Comparison of ENCODE assay signal across 8 cellular contexts in genomic region chr22:32475428-32476010, GRCh38. TPM values are rescaled to one million over a fixed set of nuclear protein-coding genes. Genes with fewer than 3 reads are reported as not detected.
DNase-seq lines count a peak whose midpoint lies in the region; ATAC-seq, FAIRE-seq and TF ChIP-seq lines count a peak whose summit lies in the region.

No MANE protein-coding gene starts in this region.

- peak overlapping the region; percentile 75 for H3K27ac ChIP-seq in OCI-LY3 (ENCODE audit: low read length)
- H3K27ac ChIP-seq in breast epithelium, result peak overlapping the region; percentile 99
- H3K27ac ChIP-seq in kidney (ENCODE audit: low read depth in 2 of 2, low read length in 2 of 2), result peak overlapping the region; percentile 98
- peak overlapping the region; percentile 99 to 100 for H3K27ac ChIP-seq in small intestine (ENCODE audit: low read depth in 1 of 2, low read length in 1 of 2)

- H3K36me3 ChIP-seq in OCI-LY3 (replicated peaks; ENCODE audit: low read depth, low read length), result peaks cover 11% of the 10 kb centered on the region
- no peaks in the 10 kb centered on the region for H3K36me3 ChIP-seq in breast epithelium
- H3K36me3 ChIP-seq in kidney (ENCODE audit: control insufficient read depth in 1 of 2, insufficient read depth in 2 of 2, low read length in 2 of 2), result no peaks in the 10 kb centered on the region
- H3K36me3 ChIP-seq in small intestine (ENCODE audit: control insufficient read depth in 2 of 2, insufficient read depth in 2 of 2, low read length in 2 of 2), result peaks cover 0 to 2% of the 10 kb centered on the region in 2 donors

- 0 out of 2 replicates have a peak overlapping the region, but pooled peaks have one; percentile 17 for H2AFZ ChIP-seq in OCI-LY3 (ENCODE audit: low read depth, low read length)

- DNase-seq in DMS53 (lab: John Stamatoyannopoulos, UW) (peak; percentile 29), DMS53 treated with DMSO at 0.1 percent for 48 hours (lab: John Stamatoyannopoulos, UW; ENCODE audit: unreplicated experiment) (no peak), breast epithelium (ENCODE audit: low spot score in 2 of 2) (peak in 1 of 2 donors; percentile 30), kidney (no peak), small intestine (peak; percentile 51)

- peaks cover 44% of the 10 kb centered on the region for H4K20me1 ChIP-seq in OCI-LY3 (ENCODE audit: insufficient read depth, low read length)

- H3K27me3 ChIP-seq in OCI-LY3 (ENCODE audit: low read depth, low read length) (0 out of 2 replicates have a peak, but pooled peaks cover 8% of the 10 kb centered on the region), breast epithelium (no peaks in the 10 kb centered on the region), small intestine (ENCODE audit: control insufficient read depth in 2 of 2, insufficient read depth in 2 of 2, low read length in 2 of 2) (no peaks in the 10 kb centered on the region)

- H3K4me3 ChIP-seq in OCI-LY3 (ENCODE audit: low read length), result peak overlapping the region; percentile 84
- H3K4me3 ChIP-seq in breast epithelium, result peak overlapping the region; percentile 89 to 99 (median 91)
- peak overlapping the region; percentile 81 to 93 for H3K4me3 ChIP-seq in kidney (ENCODE audit: low read length in 2 of 2)
- H3K4me3 ChIP-seq in small intestine (ENCODE audit: low read depth in 1 of 2, low read length in 2 of 2), result peak overlapping the region; percentile 84 to 92

- intact Hi-C loops in breast epithelium (cut with DNase I; ENCODE audit: low total_unique reads) (no loop called here), kidney (cut with DNase I) (no loop called here)

- H3K9me3 ChIP-seq in OCI-LY3 (ENCODE audit: insufficient read depth, low read length), result no peaks in the 10 kb centered on the region
- no peaks in the 10 kb centered on the region for H3K9me3 ChIP-seq in breast epithelium
- H3K9me3 ChIP-seq in kidney (ENCODE audit: control insufficient read depth in 1 of 2, low read length in 2 of 2), result no peaks in the 10 kb centered on the region
- no peaks in the 10 kb centered on the region for H3K9me3 ChIP-seq in small intestine (ENCODE audit: control insufficient read depth, low read depth)

- TF ChIP-seq POLR2A in breast epithelium (IDR thresholded peaks at IDR 0.05), result no peak

- no peak for FAIRE-seq in kidney (lab: Jason Lieb, UNC)
- FAIRE-seq in small intestine (lab: Jason Lieb, UNC), result no peak

- peak overlapping the region; percentile 78 for H3K4me2 ChIP-seq in OCI-LY3 (ENCODE audit: low read length)

- ATAC-seq in GM21825 (IDR thresholded peaks at IDR 0.05; ENCODE audit: unreplicated experiment), result peak; percentile 17
- no peak for ATAC-seq in HG03565 (IDR thresholded peaks at IDR 0.05; ENCODE audit: unreplicated experiment)

- WGBS in small intestine, 3 donors, result 0 to 1% (median 0%) methylated on average over 19 of the region's 19 CpGs

- H3K79me2 ChIP-seq in OCI-LY3 (ENCODE audit: low read length), result peaks cover 54% of the 10 kb centered on the region

- TF ChIP-seq CTCF in OCI-LY3 (IDR thresholded peaks at IDR 0.05; ENCODE audit: low read depth, low read length) (no peak), breast epithelium (IDR thresholded peaks at IDR 0.05) (no peak), kidney (IDR thresholded peaks at IDR 0.05; ENCODE audit: borderline replicate concordance, extremely low read depth, insufficient read depth) (no peak)

- H3K9ac ChIP-seq in OCI-LY3 (ENCODE audit: low read length) (peak overlapping the region; percentile 82), kidney (ENCODE audit: low read length in 2 of 2) (peak overlapping the region; percentile 87 to 92)

- peaks cover 30% of the 10 kb centered on the region for H3K4me1 ChIP-seq in OCI-LY3 (ENCODE audit: low read length)
- peaks cover 6 to 7% of the 10 kb centered on the region in 2 donors for H3K4me1 ChIP-seq in breast epithelium
- peaks cover 5 to 7% of the 10 kb centered on the region in 2 donors for H3K4me1 ChIP-seq in kidney (ENCODE audit: control insufficient read depth in 1 of 2, insufficient read depth in 1 of 2, low read depth in 1 of 2, low read length in 2 of 2)
- H3K4me1 ChIP-seq in small intestine (ENCODE audit: control insufficient read depth in 2 of 2, insufficient read depth in 1 of 2, low read depth in 1 of 2, low read length in 1 of 2), result peaks cover 2 to 10% of the 10 kb centered on the region in 2 donors

RNA-seq across cellular contexts. Expression of gene FBXO7, which starts 0.9 kb away (rescaled TPM):
- total RNA-seq in breast epithelium (100 to 1,000 TPM in 2 of 3 donors, 10 to 100 TPM in 1; 73.7 to 119 (median 107) TPM), kidney (91.0 TPM)
- polyA plus RNA-seq in kidney (ENCODE audit: insufficient read depth, low read depth, low replicate concordance) (131 TPM), small intestine (100 to 1,000 TPM in 1 of 3 donors, 10 to 100 TPM in 2; 61.6 to 100 (median 79.4) TPM)

RNA-seq across cellular contexts. Expression of gene BPIFC, which starts 11.3 kb away (rescaled TPM):
- total RNA-seq in breast epithelium (not detected), kidney (not detected)
- polyA plus RNA-seq in kidney (ENCODE audit: insufficient read depth, low read depth, low replicate concordance) (not detected), small intestine (not detected)

Comparison
In these comparisons a context has a peak if more than half of its experiments do, and no peak if none do; other contexts are left out.
1. DNase-seq: peak in DMS53 (single experiment) and small intestine (single experiment); none in DMS53 treated with DMSO at 0.1 percent for 48 hours (single experiment) and kidney (single experiment).
2. Peak in every context shown above with its lines, with median percentiles within 50 percentile points of each other: H3K27ac ChIP-seq and H3K4me3 ChIP-seq.